In genomic region chr11:105142167-105142566, GRCh38 we compare ENCODE assay signal across 26 cellular contexts. TPM values are rescaled to one million over a fixed set of nuclear protein-coding genes. Genes with fewer than 3 reads are reported as not detected.
DNase-seq lines count a peak whose midpoint lies in the region; ATAC-seq, FAIRE-seq and TF ChIP-seq lines count a peak whose summit lies in the region.
"Had no signal": no experiment of that assay in that cellular context is flagged by ENCODE, and none has a peak within 500 bp of the region (broad histone marks: within the 10 kb centered on the region; RNA-seq: fewer than 3 reads in every experiment).

No MANE protein-coding gene starts in this region.

- no peaks in the 10 kb centered on the region for H3K4me1 Mint-ChIP-seq in naive thymus-derived CD4-positive, alpha-beta T cell
- H3K4me1 Mint-ChIP-seq: H9, IgD-negative memory B cell had no signal

- H3K27me3 ChIP-seq in right lobe of liver (no peaks in the 10 kb centered on the region), HepG2 (ENCODE audit: control insufficient read depth in 1 of 2, insufficient read depth in 2 of 2, low read length in 2 of 2) (no peaks in the 10 kb centered on the region), keratinocyte (ENCODE audit: control insufficient read depth, extremely low read depth, insufficient read depth, low read length) (no peaks in the 10 kb centered on the region), GM23248 (replicated peaks; ENCODE audit: insufficient read depth) (no peaks in the 10 kb centered on the region), tibial nerve (no peaks in the 10 kb centered on the region)
- H3K27me3 ChIP-seq in naive thymus-derived CD4-positive, alpha-beta T cell (ENCODE audit: control insufficient read depth in 2 of 2, insufficient read depth in 2 of 2, low read length in 2 of 2), result no peaks in the 10 kb centered on the region
- H3K27me3 ChIP-seq: SJSA1 had no signal

- no peak for TF ChIP-seq RAD21 in HepG2 (CRISPR knock-in tag; IDR thresholded peaks at IDR 0.05)

- FAIRE-seq in HepG2 (lab: Jason Lieb, UNC) (no peak), keratinocyte (lab: Jason Lieb, UNC) (no peak)

- H2AFZ ChIP-seq in HepG2 (ENCODE audit: low read length) (no peak overlapping the region), keratinocyte (ENCODE audit: control insufficient read depth, low read length) (peak overlapping the region; percentile 52), GM23248 (no peak overlapping the region)

- no peaks in the 10 kb centered on the region for H3F3A ChIP-seq in GM23248 (ENCODE audit: insufficient read depth)

- H3K4me2 ChIP-seq in HepG2 (ENCODE audit: low read depth, low read length), result no peak overlapping the region
- H3K4me2 ChIP-seq in keratinocyte (ENCODE audit: control insufficient read depth, extremely low read depth, insufficient read depth, low read depth, low read length), result no peak overlapping the region
- H3K4me2 ChIP-seq in GM23248 (ENCODE audit: unreplicated experiment), result no peak overlapping the region
- H3K4me2 ChIP-seq: KMS-11 had no signal

- no peaks in the 10 kb centered on the region for H3K79me2 ChIP-seq in HepG2 (ENCODE audit: insufficient read depth, low read length)
- no peaks in the 10 kb centered on the region for H3K79me2 ChIP-seq in keratinocyte (ENCODE audit: control insufficient read depth, insufficient read depth, low read length)
- no peaks in the 10 kb centered on the region for H3K79me2 ChIP-seq in GM23248 (ENCODE audit: insufficient read depth)

- TF ChIP-seq EP300 in HepG2 (IDR thresholded peaks at IDR 0.05; ENCODE audit: low read depth in 2 of 2, low read length in 2 of 2) (no peak), HepG2 (CRISPR knock-in tag; IDR thresholded peaks at IDR 0.05; ENCODE audit: borderline replicate concordance) (no peak), tibial nerve (IDR thresholded peaks at IDR 0.05) (no peak)

- H3K9me3 ChIP-seq in right lobe of liver, result no peaks in the 10 kb centered on the region
- no peaks in the 10 kb centered on the region for H3K9me3 ChIP-seq in HepG2 (ENCODE audit: low read length)
- no peaks in the 10 kb centered on the region for H3K9me3 ChIP-seq in keratinocyte (ENCODE audit: control insufficient read depth, low read depth, low read length)
- H3K9me3 ChIP-seq in GM23248 (ENCODE audit: low read depth), result no peaks in the 10 kb centered on the region
- no peaks in the 10 kb centered on the region for H3K9me3 ChIP-seq in tibial nerve
- no peaks in the 10 kb centered on the region for H3K9me3 ChIP-seq in naive thymus-derived CD4-positive, alpha-beta T cell (ENCODE audit: control insufficient read depth in 2 of 3, low read length in 3 of 3)
- H3K9me3 ChIP-seq: SJSA1 had no signal

- no peak overlapping the region for H3K4me3 Mint-ChIP-seq in naive thymus-derived CD4-positive, alpha-beta T cell
- H3K4me3 Mint-ChIP-seq: H9, IgD-negative memory B cell had no signal

- no peak for DNase-seq in right lobe of liver
- DNase-seq in HepG2 (ENCODE audit: low spot score), result no peak
- no peak for DNase-seq in keratinocyte (ENCODE audit: low read depth, low spot score)
- peak; percentile 59 for DNase-seq in pulmonary artery endothelial cell (ENCODE audit: low read depth, low spot score)
- DNase-seq in GM23248, result no peak
- no peak for DNase-seq in tibial nerve (ENCODE audit: low spot score in 2 of 2)
- DNase-seq in naive thymus-derived CD4-positive, alpha-beta T cell, result no peak
- DNase-seq: 8988T; Calu3; DMS153; DND-41; H9; MM.1S; NCI-H1417; NCI-H1694; NCI-H2029 treated with DMSO at 0.1 percent for 48 hours; NCI-H446 treated with DMSO at 0.1 percent for 48 hours; NCI-H526; NCI-H82; NK-92 treated with Interleukin-12 subunit alpha and Interleukin-12 subunit beta, amount 100 ng/mL, for 24 hours; Right ventricle myocardium superior; RPMI8226 had no signal

- POLR2A ChIA-PET in HepG2 (lab: Yijun Ruan, JAX), result no interaction called here
- POLR2A ChIA-PET in naive thymus-derived CD4-positive, alpha-beta T cell (lab: Charles Lee), result no interaction called here

- no peaks in the 10 kb centered on the region for H3K9me1 ChIP-seq in keratinocyte (ENCODE audit: control insufficient read depth, extremely low read depth, insufficient read depth, low read length)

- no peak for TF ChIP-seq POLR2A in right lobe of liver (IDR thresholded peaks at IDR 0.05)
- no peak for TF ChIP-seq POLR2A in HepG2 (IDR thresholded peaks at IDR 0.05; ENCODE audit: insufficient read depth in 1 of 2, low read depth in 2 of 2, low read length in 2 of 2)
- no peak for TF ChIP-seq POLR2A in tibial nerve (IDR thresholded peaks at IDR 0.05)

- H3K27ac ChIP-seq in right lobe of liver (peak overlapping the region in 1 of 3 donors; percentile 29), HepG2 (ENCODE audit: extremely low read length, insufficient read depth, low read length) (no peak overlapping the region), keratinocyte (ENCODE audit: control insufficient read depth, insufficient read depth, low read length) (no peak overlapping the region), GM23248 (no peak overlapping the region), tibial nerve (peak overlapping the region in 1 of 4 donors; percentile 8)
- H3K27ac ChIP-seq in naive thymus-derived CD4-positive, alpha-beta T cell (ENCODE audit: low read depth, low read length), result no peak overlapping the region
- H3K27ac ChIP-seq: KMS-11, SJSA1 had no signal

- BruUV-seq in HepG2 (replicated peaks; lab: Mats Ljungman, UMichigan), result no TSS peak

- H3K9ac ChIP-seq in HepG2 (ENCODE audit: insufficient read depth, low read depth, low read length) (no peak overlapping the region), keratinocyte (ENCODE audit: control insufficient read depth, extremely low read depth, insufficient read depth, low read length) (no peak overlapping the region), GM23248 (no peak overlapping the region)
- H3K9ac ChIP-seq: KMS-11 had no signal

- no peaks in the 10 kb centered on the region for H3K9me2 ChIP-seq in GM23248 (ENCODE audit: insufficient read depth)

- H4K20me1 ChIP-seq in HepG2 (ENCODE audit: insufficient read depth, low read length), result no peaks in the 10 kb centered on the region
- H4K20me1 ChIP-seq in keratinocyte (ENCODE audit: control insufficient read depth, extremely low read depth, insufficient read depth, low read length), result no peaks in the 10 kb centered on the region
- H4K20me1 ChIP-seq in GM23248 (ENCODE audit: insufficient read depth), result no peaks in the 10 kb centered on the region

- in situ Hi-C loops in HepG2 (cut with HindIII; ENCODE audit: extremely low pct_ligation_motif_present, low pct_unique_long_range_greater_than_20kb), result no loop called here
- in situ Hi-C loops in GM23248 (cut with MboI), result no loop called here

- CTCF ChIA-PET in HepG2 (lab: Yijun Ruan, JAX; ENCODE audit: low intra/inter-chr PET ratio, low total read pairs), result no interaction called here
- CTCF ChIA-PET in naive thymus-derived CD4-positive, alpha-beta T cell (lab: Charles Lee), result no interaction called here

- H3K4me3 ChIP-seq in right lobe of liver (no peak overlapping the region), HepG2 (replicated peaks in 1 of 3; ENCODE audit: insufficient read depth in 1 of 3, low read depth in 2 of 3, low read length in 3 of 3) (no peak overlapping the region), keratinocyte (ENCODE audit: control insufficient read depth in 2 of 3, extremely low read depth in 1 of 3, insufficient read depth in 2 of 3, low read depth in 1 of 3, low read length in 3 of 3) (no peak overlapping the region), GM23248 (no peak overlapping the region), tibial nerve (no peak overlapping the region)
- no peak overlapping the region for H3K4me3 ChIP-seq in naive thymus-derived CD4-positive, alpha-beta T cell (ENCODE audit: low read length)
- H3K4me3 ChIP-seq: SJSA1 had no signal

- dilution Hi-C loops in keratinocyte (cut with MboI; ENCODE audit: extremely low pct_ligation_motif_present, low sequenced_read_pairs), result no loop called here

- WGBS in right lobe of liver (ENCODE audit: insufficient coverage, low coverage, low lambda C conversion rate, missing lambda C conversion rate), result 27% methylated on average over 1 of the region's 1 CpG
- WGBS in HepG2 (ENCODE audit: low lambda C conversion rate), result 7% methylated on average over 1 of the region's 1 CpG
- 51 to 53% methylated on average over 1 of the region's 1 CpG for WGBS in GM23248 (ENCODE audit: low coverage in 1 of 2, low lambda C conversion rate in 2 of 2, missing lambda C conversion rate in 2 of 2), 2 experiments
- WGBS in tibial nerve, 2 donors, result 75 to 86% methylated on average over 1 of the region's 1 CpG

- H3K36me3 Mint-ChIP-seq in naive thymus-derived CD4-positive, alpha-beta T cell, result no peaks in the 10 kb centered on the region
- H3K36me3 Mint-ChIP-seq: IgD-negative memory B cell had no signal

- ATAC-seq in right lobe of liver, result peak in 3 of 4 donors; percentile 28 to 49 (median 39)
- no peak for ATAC-seq in HepG2
- ATAC-seq in naive thymus-derived CD4-positive, alpha-beta T cell, result no peak

- no peaks in the 10 kb centered on the region for H3K4me1 ChIP-seq in right lobe of liver
- H3K4me1 ChIP-seq in HepG2 (ENCODE audit: insufficient read depth, low read length), result peaks cover 14% of the 10 kb centered on the region
- peaks cover 24% of the 10 kb centered on the region for H3K4me1 ChIP-seq in keratinocyte (ENCODE audit: control insufficient read depth, extremely low read depth, insufficient read depth, low read length)
- H3K4me1 ChIP-seq in GM23248 (ENCODE audit: insufficient read depth), result peaks cover 14% of the 10 kb centered on the region
- H3K4me1 ChIP-seq in tibial nerve, result no peaks in the 10 kb centered on the region
- no peaks in the 10 kb centered on the region for H3K4me1 ChIP-seq in naive thymus-derived CD4-positive, alpha-beta T cell (ENCODE audit: control insufficient read depth in 2 of 2, insufficient read depth in 2 of 2, low read length in 2 of 2)

- H3K27ac Mint-ChIP-seq in naive thymus-derived CD4-positive, alpha-beta T cell, result no peak overlapping the region
- H3K27ac Mint-ChIP-seq: H9, IgD-negative memory B cell had no signal

- TF ChIP-seq CTCF in right lobe of liver (IDR thresholded peaks at IDR 0.05) (no peak), HepG2 (CRISPR knock-in tag; IDR thresholded peaks at IDR 0.05) (no peak), keratinocyte (optimal IDR thresholded peaks at IDR 0.05 in 1 of 3, IDR thresholded peaks at IDR 0.05 in 1 of 3, conservative IDR thresholded peaks at IDR 0.05 in 1 of 3; ENCODE audit: extremely low read depth in 1 of 3, insufficient read depth in 2 of 3, low read length in 3 of 3) (no peak), tibial nerve (IDR thresholded peaks at IDR 0.05) (no peak)

- no peaks in the 10 kb centered on the region for H3K9me3 Mint-ChIP-seq in naive thymus-derived CD4-positive, alpha-beta T cell
- H3K9me3 Mint-ChIP-seq: IgD-negative memory B cell had no signal

- intact Hi-C loops in right lobe of liver (cut with DNase I) (no loop called here), HepG2 (cut with micrococcal nuclease; ENCODE audit: unreplicated experiment) (loop anchor here (10.0 kb wide), 1 partner anchor 97 kb away; the partner anchor contains the start of gene CARD16)
- intact Hi-C loops in naive thymus-derived CD4-positive, alpha-beta T cell (cut with micrococcal nuclease), result no loop called here

- H3K36me3 ChIP-seq in right lobe of liver (no peaks in the 10 kb centered on the region), HepG2 (replicated peaks in 1 of 2; ENCODE audit: control insufficient read depth in 1 of 2, insufficient read depth in 2 of 2, low read length in 2 of 2) (no peaks in the 10 kb centered on the region), keratinocyte (ENCODE audit: control insufficient read depth in 2 of 2, extremely low read depth in 1 of 2, insufficient read depth in 2 of 2, low read length in 2 of 2) (no peaks in the 10 kb centered on the region), GM23248 (ENCODE audit: low read depth) (no peaks in the 10 kb centered on the region), tibial nerve (no peaks in the 10 kb centered on the region)
- no peaks in the 10 kb centered on the region for H3K36me3 ChIP-seq in naive thymus-derived CD4-positive, alpha-beta T cell (ENCODE audit: control insufficient read depth in 2 of 3, insufficient read depth in 3 of 3, low read length in 3 of 3)
- H3K36me3 ChIP-seq: SJSA1 had no signal

- peaks cover 0 to 9% (median 8%) of the 10 kb centered on the region in 5 donors for H3K27me3 Mint-ChIP-seq in naive thymus-derived CD4-positive, alpha-beta T cell
- H3K27me3 Mint-ChIP-seq: IgD-negative memory B cell had no signal

RNA-seq across cellular contexts. Expression of gene CARD18, which starts 2.6 kb away (rescaled TPM):
- total RNA-seq in right lobe of liver (not detected), HepG2 (2016; rRNA removed; fragmentation: Illumina TruSeq; extraction: Trizol) (not detected in 2 replicates), pulmonary artery endothelial cell (not detected in 2 replicates), tibial nerve (not detected)
- not detected in 2 replicates for total RNA-seq in HepG2 (2016; cell fraction: cytosol; rRNA removed; fragmentation: Illumina TruSeq; extraction: Trizol; ENCODE audit: low read depth)
- total RNA-seq in HepG2 (2016; cell fraction: insoluble cytoplasmic fraction; rRNA removed; fragmentation: Illumina TruSeq; extraction: Trizol), result not detected in 2 replicates
- not detected in 2 replicates for total RNA-seq in HepG2 (2016; cell fraction: membrane; rRNA removed; fragmentation: Illumina TruSeq; extraction: Trizol)
- total RNA-seq in HepG2 (2016; cell fraction: nucleus; rRNA removed; fragmentation: Illumina TruSeq; extraction: Trizol), result not detected in 2 replicates
- polyA plus RNA-seq in HepG2 (2011; rRNA removed) (not detected in 2 replicates), keratinocyte (2.5 to 11.5 TPM (median 10.4 TPM) in 3 replicates), GM23248 (2016; fragmentation: Nextera tagmentation; extraction: Ambion mirVana) (not detected in 2 replicates)
- not detected in 2 replicates for polyA plus RNA-seq in HepG2 (2011; cell fraction: cytosol; rRNA removed)
- not detected in 2 replicates for polyA plus RNA-seq in HepG2 (2011; cell fraction: nucleus; rRNA removed)
- not detected in 2 replicates for polyA plus RNA-seq in HepG2 (2012)
- not detected in 2 replicates for polyA plus RNA-seq in HepG2 (2016; cell fraction: cytosol; fragmentation: Illumina TruSeq; extraction: Trizol; ENCODE audit: low read depth)
- polyA plus RNA-seq in HepG2 (2016; cell fraction: insoluble cytoplasmic fraction; fragmentation: Illumina TruSeq; extraction: Trizol; ENCODE audit: low read depth), result not detected in 2 replicates
- polyA plus RNA-seq in HepG2 (2016; cell fraction: membrane; fragmentation: Illumina TruSeq; extraction: Trizol; ENCODE audit: low read depth), result not detected in 2 replicates
- not detected in 2 replicates for polyA plus RNA-seq in HepG2 (2016; cell fraction: nucleus; fragmentation: Illumina TruSeq; extraction: Trizol; ENCODE audit: insufficient read depth, low read depth)
- not detected in 2 replicates for polyA minus RNA-seq in HepG2 (2011; rRNA and poly(A)+ RNA removed; ENCODE audit: low replicate concordance)
- polyA minus RNA-seq in HepG2 (2011; cell fraction: cytosol; rRNA and poly(A)+ RNA removed), result not detected in 2 replicates
- not detected in 2 replicates for polyA minus RNA-seq in HepG2 (2011; cell fraction: nucleus; rRNA and poly(A)+ RNA removed)
- 66.5 TPM for polyA plus RNA-seq in keratinocyte (2011; ENCODE audit: low read depth)
- 9.1 and 20.3 TPM in 2 replicates for polyA plus RNA-seq in keratinocyte (2011; cell fraction: cytosol; rRNA removed)
- polyA plus RNA-seq in keratinocyte (2011; cell fraction: nucleus; rRNA removed), result 3.5 and 7.6 TPM in 2 replicates
- polyA plus RNA-seq in keratinocyte (2012; ENCODE audit: low replicate concordance), result 6.1 and 132 TPM in 2 replicates
- 0.99 to 3.9 TPM in 2 of 3 replicates, not detected in the other for polyA minus RNA-seq in keratinocyte
- polyA minus RNA-seq in keratinocyte (2011; cell fraction: cytosol; rRNA and poly(A)+ RNA removed), result not detected
- polyA minus RNA-seq in keratinocyte (2011; cell fraction: nucleus; rRNA and poly(A)+ RNA removed), result not detected in 2 replicates
- total RNA-seq in GM23248 (2014; rRNA removed; shearing (Covaris generic)), result not detected in 2 replicates
- not detected for total RNA-seq in naive thymus-derived CD4-positive, alpha-beta T cell
- polyA plus RNA-seq in naive thymus-derived CD4-positive, alpha-beta T cell, result not detected
- total RNA-seq: Calu3, H9, SJSA1 had no signal
- polyA plus RNA-seq: BJ, IgD-negative memory B cell had no signal

Comparison
In these comparisons a context has a peak if more than half of its experiments do, and no peak if none do; other contexts are left out.
1. ATAC-seq: peak in right lobe of liver (3 of 4); none in HepG2 (single experiment) and naive thymus-derived CD4-positive, alpha-beta T cell (single experiment).